In genomic region chr3:30440147-30440604, GRCh38 we compare ENCODE assay signal across 1 cellular context.
TF ChIP-seq lines count a peak whose summit lies in the region.

No MANE protein-coding gene starts in this region.

TF ChIP-seq in HepG2, 621 proteins besides CTCF, POLR2A, EP300 and RAD21 (continued from another document):
- TF ChIP-seq ARID3A (IDR thresholded peaks at IDR 0.05; ENCODE audit: low read depth, low read length) (peak; percentile 62; the same call in 1 of the 2 replicates), ZNF720 (CRISPR knock-in tag; IDR thresholded peaks at IDR 0.05) (no peak), ZNF326 (CRISPR knock-in tag; IDR thresholded peaks at IDR 0.05; ENCODE audit: borderline replicate concordance) (no peak), KMT2A (CRISPR knock-in tag; IDR thresholded peaks at IDR 0.05) (no peak), TAF15 (IDR thresholded peaks at IDR 0.05; ENCODE audit: low read depth, low read length, poor library complexity, severe bottlenecking) (no peak), ZNF136 (CRISPR knock-in tag; IDR thresholded peaks at IDR 0.05; ENCODE audit: low read depth) (no peak), NFKBIZ (CRISPR knock-in tag; IDR thresholded peaks at IDR 0.05) (no peak), GTF3A (CRISPR knock-in tag; conservative IDR thresholded peaks at IDR 0.05) (no peak), ZMYM4 (CRISPR knock-in tag; IDR thresholded peaks at IDR 0.05) (0 out of 2 replicates have a peak, but pooled peaks have one; percentile 39), MBD4 (IDR thresholded peaks at IDR 0.05; ENCODE audit: borderline replicate concordance, low read length) (no peak), ZNF569 (CRISPR knock-in tag; IDR thresholded peaks at IDR 0.05; ENCODE audit: borderline replicate concordance) (no peak), FOXA1 (IDR thresholded peaks at IDR 0.05) (no peak), FOXA1 (CRISPR knock-in tag; IDR thresholded peaks at IDR 0.05) (no peak), SALL2 (CRISPR knock-in tag; IDR thresholded peaks at IDR 0.05) (no peak), TEAD2 (CRISPR knock-in tag; IDR thresholded peaks at IDR 0.05) (no peak), ZNF816 (CRISPR knock-in tag; IDR thresholded peaks at IDR 0.05; ENCODE audit: borderline replicate concordance) (no peak), CHCHD3 (CRISPR knock-in tag; IDR thresholded peaks at IDR 0.05) (no peak), ZNF441 (CRISPR knock-in tag; IDR thresholded peaks at IDR 0.05; ENCODE audit: borderline replicate concordance) (no peak), ZMYM3 (CRISPR knock-in tag; IDR thresholded peaks at IDR 0.05) (no peak), RCOR2 (CRISPR knock-in tag; IDR thresholded peaks at IDR 0.05) (0 out of 2 replicates have a peak, but pooled peaks have one; percentile 12), ZNF510 (CRISPR knock-in tag; IDR thresholded peaks at IDR 0.05; ENCODE audit: low read depth) (no peak), ZBTB3 (CRISPR knock-in tag; IDR thresholded peaks at IDR 0.05; ENCODE audit: borderline replicate concordance, low read depth) (no peak), U2AF1 (optimal IDR thresholded peaks at IDR 0.05; ENCODE audit: low read depth, low read length) (no peak), SOX13 (IDR thresholded peaks at IDR 0.05) (no peak), SOX13 (CRISPR knock-in tag; conservative IDR thresholded peaks at IDR 0.05 in 1 of 2, IDR thresholded peaks at IDR 0.05 in 1 of 2) (0 out of 4 replicates have a peak, but pooled peaks of 1 of the 2 experiments have one; percentile 11), ZNF737 (CRISPR knock-in tag; IDR thresholded peaks at IDR 0.05; ENCODE audit: borderline replicate concordance) (no peak), RARA (CRISPR knock-in tag; IDR thresholded peaks at IDR 0.05) (0 out of 2 replicates have a peak, but pooled peaks have one; percentile 14), TAF1 (CRISPR knock-in tag; IDR thresholded peaks at IDR 0.05) (no peak)
- TF ChIP-seq, protein P1, sequence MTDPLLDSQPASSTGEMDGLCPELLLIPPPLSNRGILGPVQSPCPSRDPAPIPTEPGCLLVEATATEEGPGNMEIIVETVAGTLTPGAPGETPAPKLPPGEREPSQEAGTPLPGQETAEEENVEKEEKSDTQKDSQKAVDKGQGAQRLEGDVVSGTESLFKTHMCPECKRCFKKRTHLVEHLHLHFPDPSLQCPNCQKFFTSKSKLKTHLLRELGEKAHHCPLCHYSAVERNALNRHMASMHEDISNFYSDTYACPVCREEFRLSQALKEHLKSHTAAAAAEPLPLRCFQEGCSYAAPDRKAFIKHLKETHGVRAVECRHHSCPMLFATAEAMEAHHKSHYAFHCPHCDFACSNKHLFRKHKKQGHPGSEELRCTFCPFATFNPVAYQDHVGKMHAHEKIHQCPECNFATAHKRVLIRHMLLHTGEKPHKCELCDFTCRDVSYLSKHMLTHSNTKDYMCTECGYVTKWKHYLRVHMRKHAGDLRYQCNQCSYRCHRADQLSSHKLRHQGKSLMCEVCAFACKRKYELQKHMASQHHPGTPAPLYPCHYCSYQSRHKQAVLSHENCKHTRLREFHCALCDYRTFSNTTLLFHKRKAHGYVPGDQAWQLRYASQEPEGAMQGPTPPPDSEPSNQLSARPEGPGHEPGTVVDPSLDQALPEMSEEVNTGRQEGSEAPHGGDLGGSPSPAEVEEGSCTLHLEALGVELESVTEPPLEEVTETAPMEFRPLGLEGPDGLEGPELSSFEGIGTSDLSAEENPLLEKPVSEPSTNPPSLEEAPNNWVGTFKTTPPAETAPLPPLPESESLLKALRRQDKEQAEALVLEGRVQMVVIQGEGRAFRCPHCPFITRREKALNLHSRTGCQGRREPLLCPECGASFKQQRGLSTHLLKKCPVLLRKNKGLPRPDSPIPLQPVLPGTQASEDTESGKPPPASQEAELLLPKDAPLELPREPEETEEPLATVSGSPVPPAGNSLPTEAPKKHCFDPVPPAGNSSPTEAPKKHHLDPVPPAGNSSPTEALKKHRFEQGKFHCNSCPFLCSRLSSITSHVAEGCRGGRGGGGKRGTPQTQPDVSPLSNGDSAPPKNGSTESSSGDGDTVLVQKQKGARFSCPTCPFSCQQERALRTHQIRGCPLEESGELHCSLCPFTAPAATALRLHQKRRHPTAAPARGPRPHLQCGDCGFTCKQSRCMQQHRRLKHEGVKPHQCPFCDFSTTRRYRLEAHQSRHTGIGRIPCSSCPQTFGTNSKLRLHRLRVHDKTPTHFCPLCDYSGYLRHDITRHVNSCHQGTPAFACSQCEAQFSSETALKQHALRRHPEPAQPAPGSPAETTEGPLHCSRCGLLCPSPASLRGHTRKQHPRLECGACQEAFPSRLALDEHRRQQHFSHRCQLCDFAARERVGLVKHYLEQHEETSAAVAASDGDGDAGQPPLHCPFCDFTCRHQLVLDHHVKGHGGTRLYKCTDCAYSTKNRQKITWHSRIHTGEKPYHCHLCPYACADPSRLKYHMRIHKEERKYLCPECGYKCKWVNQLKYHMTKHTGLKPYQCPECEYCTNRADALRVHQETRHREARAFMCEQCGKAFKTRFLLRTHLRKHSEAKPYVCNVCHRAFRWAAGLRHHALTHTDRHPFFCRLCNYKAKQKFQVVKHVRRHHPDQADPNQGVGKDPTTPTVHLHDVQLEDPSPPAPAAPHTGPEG (CRISPR knock-in tag; IDR thresholded peaks at IDR 0.05) = no peak
- TF ChIP-seq, protein P2, sequence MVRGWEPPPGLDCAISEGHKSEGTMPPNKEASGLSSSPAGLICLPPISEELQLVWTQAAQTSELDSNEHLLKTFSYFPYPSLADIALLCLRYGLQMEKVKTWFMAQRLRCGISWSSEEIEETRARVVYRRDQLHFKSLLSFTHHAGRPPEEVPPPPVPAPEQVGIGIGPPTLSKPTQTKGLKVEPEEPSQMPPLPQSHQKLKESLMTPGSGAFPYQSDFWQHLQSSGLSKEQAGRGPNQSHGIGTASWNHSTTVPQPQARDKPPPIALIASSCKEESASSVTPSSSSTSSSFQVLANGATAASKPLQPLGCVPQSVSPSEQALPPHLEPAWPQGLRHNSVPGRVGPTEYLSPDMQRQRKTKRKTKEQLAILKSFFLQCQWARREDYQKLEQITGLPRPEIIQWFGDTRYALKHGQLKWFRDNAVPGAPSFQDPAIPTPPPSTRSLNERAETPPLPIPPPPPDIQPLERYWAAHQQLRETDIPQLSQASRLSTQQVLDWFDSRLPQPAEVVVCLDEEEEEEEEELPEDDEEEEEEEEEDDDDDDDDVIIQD (CRISPR knock-in tag; IDR thresholded peaks at IDR 0.05; ENCODE audit: low read depth) = peak; percentile 61; the same call in 1 of the 2 replicates
